Comparison of ENCODE assay signal across 2 cellular contexts in genomic region chr21:46009951-46010655, GRCh38.
TF ChIP-seq lines count a peak whose summit lies in the region.

No MANE protein-coding gene starts in this region.

TF ChIP-seq in SK-N-SH, 30 proteins besides CTCF, POLR2A, EP300 and RAD21 (continued from another document):
- TF ChIP-seq REST (IDR thresholded peaks at IDR 0.05; ENCODE audit: low read depth, low read length) (no peak), EZH2phosphoT487 (IDR thresholded peaks at IDR 0.05; ENCODE audit: borderline replicate concordance, low read depth) (no peak), MXI1 (IDR thresholded peaks at IDR 0.05; ENCODE audit: low read depth, low read length) (no peak), NFIC (IDR thresholded peaks at IDR 0.05; ENCODE audit: borderline replicate concordance) (no peak), USF2 (IDR thresholded peaks at IDR 0.05; ENCODE audit: borderline replicate concordance, low read depth, low read length) (no peak), TCF12 (IDR thresholded peaks at IDR 0.05) (no peak), CHD2 (IDR thresholded peaks at IDR 0.05; ENCODE audit: low read length, partially characterized antibody) (no peak), GABPA (IDR thresholded peaks at IDR 0.05; ENCODE audit: low read depth) (no peak), ELF1 (IDR thresholded peaks at IDR 0.05) (no peak)

TF ChIP-seq in SK-N-SH treated with all-trans-retinoic acid at 6 μM for 48 hours, 23 proteins besides CTCF, POLR2A, EP300 and RAD21 (continued from another document):
- no peak for TF ChIP-seq TSHZ2 (CRISPR knock-in tag; IDR thresholded peaks at IDR 0.05)
